9 cellular contexts compared by ENCODE assay signal in the genomic region with DNA sequence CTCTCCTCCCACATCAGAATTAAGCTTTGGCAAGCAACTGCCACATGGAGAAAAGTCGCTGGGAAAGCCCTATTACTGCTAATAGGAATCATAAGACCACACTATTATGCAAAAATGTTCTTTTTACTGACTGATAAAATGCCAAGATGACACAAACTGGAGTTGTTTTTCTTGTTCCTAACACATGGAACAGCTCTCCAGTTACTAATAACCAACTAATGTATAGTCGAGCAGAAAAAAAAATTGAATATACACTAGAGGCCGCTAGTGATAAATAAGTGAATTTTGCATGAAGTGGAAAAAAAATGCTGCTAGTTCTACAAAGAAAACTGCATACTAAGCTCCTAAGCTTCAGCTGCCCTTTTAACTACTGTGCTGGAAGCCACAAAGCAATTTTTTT.
A peak's percentile ranks its signal among the peaks of the same experiment; 100 is the strongest.
DNase-seq lines count a peak whose midpoint lies in the region; ATAC-seq, FAIRE-seq and TF ChIP-seq lines count a peak whose summit lies in the region.
"Had no signal": no experiment of that assay in that cellular context is flagged by ENCODE, and none has a peak within 500 bp of the region (broad histone marks: within the 10 kb centered on the region; RNA-seq: fewer than 3 reads in every experiment).

No MANE protein-coding gene starts in this region.

- FAIRE-seq in small intestine (lab: Jason Lieb, UNC), result no peak

- no peak for ATAC-seq in HG02798 (IDR thresholded peaks at IDR 0.05; ENCODE audit: poor library complexity, unreplicated experiment)
- ATAC-seq in HG03565 (IDR thresholded peaks at IDR 0.05; ENCODE audit: unreplicated experiment), result no peak

- DNase-seq in NCI-H748 (lab: John Stamatoyannopoulos, UW; ENCODE audit: unreplicated experiment) (peak; percentile 38), NCI-H748 treated with DMSO at 0.1 percent for 48 hours (lab: John Stamatoyannopoulos, UW) (no peak), NCI-H2171 treated with DMSO at 0.1 percent for 48 hours (lab: John Stamatoyannopoulos, UW) (peak; percentile 76), choroid plexus epithelial cell (ENCODE audit: low read depth) (peak; percentile 67), small intestine (peak; percentile 18), NCI-H2029 (lab: John Stamatoyannopoulos, UW) (no peak)
- DNase-seq: naive B cell had no signal

- H3K27ac ChIP-seq in small intestine (ENCODE audit: low read depth in 1 of 2, low read length in 1 of 2), result no peak overlapping the region

- no peaks in the 10 kb centered on the region for H3K9me3 ChIP-seq in small intestine (ENCODE audit: control insufficient read depth, low read depth)

- TF ChIP-seq CTCF in choroid plexus epithelial cell (conservative IDR thresholded peaks at IDR 0.05; ENCODE audit: low read depth, low read length), result peak; percentile 37

- WGBS in small intestine, 3 donors, result 9 to 13% (median 12%) methylated on average over 3 of the region's 3 CpGs

- H3K27me3 ChIP-seq in small intestine (ENCODE audit: control insufficient read depth in 2 of 2, insufficient read depth in 2 of 2, low read length in 2 of 2), result no peaks in the 10 kb centered on the region

- H3K36me3 ChIP-seq in small intestine (ENCODE audit: control insufficient read depth in 2 of 2, insufficient read depth in 2 of 2, low read length in 2 of 2), result no peaks in the 10 kb centered on the region

- H3K4me1 ChIP-seq in small intestine (ENCODE audit: control insufficient read depth in 2 of 2, insufficient read depth in 1 of 2, low read depth in 1 of 2, low read length in 1 of 2), result no peaks in the 10 kb centered on the region

- H3K4me3 ChIP-seq in choroid plexus epithelial cell (ENCODE audit: low read depth, low read length), result no peak overlapping the region
- no peak overlapping the region for H3K4me3 ChIP-seq in small intestine (ENCODE audit: low read depth in 1 of 2, low read length in 2 of 2)

Comparison
In these comparisons a context has a peak if more than half of its experiments do, and no peak if none do; other contexts are left out.
1. DNase-seq: peak in NCI-H748 (single experiment), NCI-H2171 treated with DMSO at 0.1 percent for 48 hours (single experiment), choroid plexus epithelial cell (single experiment) and small intestine (single experiment); none in NCI-H748 treated with DMSO at 0.1 percent for 48 hours (single experiment) and NCI-H2029 (single experiment).